ENCODE assay signal across 18 cellular contexts in genomic region chr10:108360187-108360586, GRCh38.
DNase-seq lines count a peak whose midpoint lies in the region; ATAC-seq and TF ChIP-seq lines count a peak whose summit lies in the region.
"Had no signal": no experiment of that assay in that cellular context is flagged by ENCODE, and none has a peak within 500 bp of the region (broad histone marks: within the 10 kb centered on the region; RNA-seq: fewer than 3 reads in every experiment).

No MANE protein-coding gene starts in this region.

- ATAC-seq in activated T-helper 17 cell treated with anti-CD3 and anti-CD28 coated beads, Interleukin-2, amount 50 U/mL, for 72 hours (replicated peaks), result peak; percentile 11
- ATAC-seq in GM21381 (IDR thresholded peaks at IDR 0.05; ENCODE audit: unreplicated experiment), result no peak

- H3K4me1 ChIP-seq in A673 (ENCODE audit: insufficient read depth, low read length, poor library complexity, severe bottlenecking) (no peaks in the 10 kb centered on the region), ascending aorta (no peaks in the 10 kb centered on the region)
- H3K4me1 ChIP-seq: SJCRH30 had no signal

- H3K36me3 ChIP-seq in A673 (ENCODE audit: insufficient read depth, low read length, poor library complexity, severe bottlenecking) (no peaks in the 10 kb centered on the region), ascending aorta (no peaks in the 10 kb centered on the region)
- H3K36me3 ChIP-seq: SJCRH30, thoracic aorta had no signal

- H3K9me3 ChIP-seq in A673 (ENCODE audit: low read depth, low read length, poor library complexity, severe bottlenecking), result no peaks in the 10 kb centered on the region
- H3K9me3 ChIP-seq in ascending aorta, result no peaks in the 10 kb centered on the region
- H3K9me3 ChIP-seq: SJCRH30, thoracic aorta had no signal

- H3K4me3 Mint-ChIP-seq in activated T-helper 17 cell treated with anti-CD3 and anti-CD28 coated beads, Interleukin-2, amount 50 U/mL, for 72 hours, result no peak overlapping the region
- H3K4me3 Mint-ChIP-seq: brain, nephron had no signal

- CTCF ChIA-PET in A673 (lab: Charles Lee), result no interaction called here

- no peaks in the 10 kb centered on the region for H3K36me3 Mint-ChIP-seq in activated T-helper 17 cell treated with anti-CD3 and anti-CD28 coated beads, Interleukin-2, amount 50 U/mL, for 72 hours (ENCODE audit: low read depth)
- H3K36me3 Mint-ChIP-seq: brain had no signal

- H3K27me3 ChIP-seq in A673 (replicated peaks; ENCODE audit: insufficient read depth, low read depth, low read length, poor library complexity) (no peaks in the 10 kb centered on the region), ascending aorta (no peaks in the 10 kb centered on the region)
- H3K27me3 ChIP-seq: SJCRH30 had no signal

- intact Hi-C loops in A673 (cut with micrococcal nuclease; ENCODE audit: unreplicated experiment), result no loop called here
- intact Hi-C loops in ascending aorta (cut with DNase I), result no loop called here

- no peaks in the 10 kb centered on the region for H3K27me3 Mint-ChIP-seq in activated T-helper 17 cell treated with anti-CD3 and anti-CD28 coated beads, Interleukin-2, amount 50 U/mL, for 72 hours
- H3K27me3 Mint-ChIP-seq: brain had no signal

- no TSS peak for BruUV-seq in A673 (replicated peaks; lab: Mats Ljungman, UMichigan)

- peak; percentile 4 for DNase-seq in GM12865 (ENCODE audit: low read depth)
- peak; percentile 10 for DNase-seq in HT-29 (ENCODE audit: low spot score)
- peak; percentile 2 for DNase-seq in iris pigment epithelial cell (ENCODE audit: low read depth)
- no peak for DNase-seq in A673 (ENCODE audit: low spot score)
- DNase-seq in stimulated activated CD4-positive, alpha-beta T cell treated with anti-CD3 and anti-CD28 coated beads, Interleukin-4, amount 100 ng/mL, for 4 hours, result no peak
- DNase-seq in ascending aorta (ENCODE audit: low spot score in 2 of 2), result no peak
- DNase-seq: activated CD8-positive, alpha-beta memory T cell treated with anti-CD3 and anti-CD28 coated beads, Interleukin-2, amount 50 U/mL, for 4 hours; activated gamma-delta T cell treated with Interleukin-2 at 50 U/mL for 16 hours; GF-D8; kidney; NCI-H187; SJCRH30 had no signal

- no peak for TF ChIP-seq CTCF in GM12865 (IDR thresholded peaks at IDR 0.05; ENCODE audit: insufficient read depth, low read depth, low read length, missing control alignments)
- no peak for TF ChIP-seq CTCF in A673 (conservative IDR thresholded peaks at IDR 0.05; ENCODE audit: low read depth, low read length)
- TF ChIP-seq CTCF in ascending aorta (IDR thresholded peaks at IDR 0.05), result no peak

- H3K27ac ChIP-seq in A673 (ENCODE audit: low read depth, low read length, poor library complexity, severe bottlenecking), result no peak overlapping the region
- no peak overlapping the region for H3K27ac ChIP-seq in ascending aorta
- H3K27ac ChIP-seq: SJCRH30, skin epidermis, thoracic aorta had no signal

- H3K4me1 Mint-ChIP-seq in activated T-helper 17 cell treated with anti-CD3 and anti-CD28 coated beads, Interleukin-2, amount 50 U/mL, for 72 hours, result no peaks in the 10 kb centered on the region
- H3K4me1 Mint-ChIP-seq: brain, nephron had no signal

- no peak overlapping the region for H3K4me3 ChIP-seq in GM12865 (ENCODE audit: low read depth, low read length)
- H3K4me3 ChIP-seq in A673 (ENCODE audit: low read depth, low read length, poor library complexity, severe bottlenecking), result no peak overlapping the region
- H3K4me3 ChIP-seq in ascending aorta, result no peak overlapping the region
- H3K4me3 ChIP-seq: SJCRH30, skin epidermis, thoracic aorta had no signal

- H3K9me3 Mint-ChIP-seq in activated T-helper 17 cell treated with anti-CD3 and anti-CD28 coated beads, Interleukin-2, amount 50 U/mL, for 72 hours, result peaks cover 16% of the 10 kb centered on the region
- H3K9me3 Mint-ChIP-seq: brain, nephron had no signal

- H3K27ac Mint-ChIP-seq in activated T-helper 17 cell treated with anti-CD3 and anti-CD28 coated beads, Interleukin-2, amount 50 U/mL, for 72 hours, result no peak overlapping the region
- H3K27ac Mint-ChIP-seq: brain, nephron had no signal

- POLR2A ChIA-PET in A673 (lab: Charles Lee; ENCODE audit: low non-redundant PET), result no interaction called here

Comparison
In these comparisons a context has a peak if more than half of its experiments do, and no peak if none do; other contexts are left out.
1. DNase-seq: peak in GM12865 (single experiment), HT-29 (single experiment) and iris pigment epithelial cell (single experiment); none in A673 (single experiment), stimulated activated CD4-positive, alpha-beta T cell treated with anti-CD3 and anti-CD28 coated beads, Interleukin-4, amount 100 ng/mL, for 4 hours (0 of 2) and ascending aorta (0 of 2).